ENCODE assay signal across 24 cellular contexts in genomic region chr1:62263006-62263812, GRCh38. TPM values are rescaled to one million over a fixed set of nuclear protein-coding genes. Genes with fewer than 3 reads are reported as not detected.
"Had no signal": no experiment of that assay in that cellular context is flagged by ENCODE, and none has a peak within 500 bp of the region (broad histone marks: within the 10 kb centered on the region; RNA-seq: fewer than 3 reads in every experiment).

No MANE protein-coding gene starts in this region.

- ATAC-seq: activated CD4-positive, alpha-beta T cell treated with anti-CD3 and anti-CD28 coated beads for 36 hours; effector memory CD8-positive, alpha-beta T cell; left colon had no signal

- H3K4me1 ChIP-seq: uterus had no signal

- H3K27ac ChIP-seq: epithelial cell of prostate, tibial nerve, uterus, VCaP had no signal

- H3K27me3 ChIP-seq: tibial nerve, uterus had no signal

- H3K9me3 ChIP-seq: tibial nerve, uterus had no signal

- DNase-seq: activated CD4-positive, alpha-beta memory T cell treated with anti-CD3 and anti-CD28 coated beads for 36 hours; activated CD4-positive, alpha-beta T cell treated with anti-CD3 and anti-CD28 coated beads for 36 hours; activated effector memory CD4-positive, alpha-beta T cell treated with Interleukin-2 at 50 U/mL for 16 hours; activated T-cell treated with anti-CD3 and anti-CD28 coated beads, Interleukin-2, amount 50 U/mL, for 24 hours; amniotic stem cell; dermis blood vessel endothelial cell; effector memory CD8-positive, alpha-beta T cell; foreskin melanocyte; left colon; naive B cell; nucleus accumbens; stimulated activated CD4-positive, alpha-beta T cell treated with anti-CD3 and anti-CD28 coated beads, Interleukin-4, amount 100 ng/mL, for 4 hours; stimulated activated CD8-positive, alpha-beta memory T cell treated with anti-CD3 and anti-CD28 coated beads, Interleukin-4, amount 100 ng/mL, for 48 hours; stimulated activated naive CD4-positive, alpha-beta T cell treated with Interleukin-2 at 50 U/mL for 16 hours; substantia nigra; uterus had no signal

- H3K36me3 ChIP-seq: uterus had no signal

- H3K4me3 ChIP-seq: lung, smooth muscle cell, tibial nerve, uterus had no signal

- H3K4me2 ChIP-seq: smooth muscle cell had no signal

RNA-seq across cellular contexts. Expression of gene KANK4, which starts 56.0 kb away (rescaled TPM):
- total RNA-seq: activated CD4-positive, alpha-beta memory T cell treated with anti-CD3 and anti-CD28 coated beads for 36 hours; activated CD4-positive, alpha-beta T cell treated with anti-CD3 and anti-CD28 coated beads for 36 hours; dermis blood vessel endothelial cell; fibroblast of lung; mononuclear cell; T-helper 1 cell treated with Interleukin-12 subunit alpha and Interleukin-12 subunit beta and Interleukin-4 antibody, amounts not matched to agents 30 ng/mL and 1 ng/mL, for 36 hours had no signal
- polyA plus RNA-seq: fibroblast of lung had no signal
